Comparison of ENCODE assay signal across 17 cellular contexts in genomic region chr6:21752054-21752811, GRCh38.
DNase-seq lines count a peak whose midpoint lies in the region; ATAC-seq, FAIRE-seq and TF ChIP-seq lines count a peak whose summit lies in the region.
"Had no signal": no experiment of that assay in that cellular context is flagged by ENCODE, and none has a peak within 500 bp of the region (broad histone marks: within the 10 kb centered on the region; RNA-seq: fewer than 3 reads in every experiment).

No MANE protein-coding gene starts in this region.

- no peak overlapping the region for H3K27ac Mint-ChIP-seq in naive thymus-derived CD8-positive, alpha-beta T cell
- no peak overlapping the region for H3K27ac Mint-ChIP-seq in neural progenitor cell

- H3K36me3 ChIP-seq in HCT116 (ENCODE audit: control insufficient read depth in 1 of 2, insufficient read depth in 2 of 2, low read length in 2 of 2) (no peaks in the 10 kb centered on the region), neural progenitor cell (no peaks in the 10 kb centered on the region)
- H3K36me3 ChIP-seq: left lung, upper lobe of right lung had no signal

- H3K27ac ChIP-seq in HCT116 (ENCODE audit: low read depth, low read length) (no peak overlapping the region), VCaP (peak overlapping the region; percentile 25; the same call in 1 of the 2 replicates), neural progenitor cell (no peak overlapping the region)
- H3K27ac ChIP-seq: coronary artery, left lung, parathyroid adenoma, upper lobe of right lung had no signal

- intact Hi-C loops in HCT116 (cut with micrococcal nuclease), result no loop called here

- TF ChIP-seq CTCF in HCT116 (IDR thresholded peaks at IDR 0.05 in 2 of 3, conservative IDR thresholded peaks at IDR 0.05 in 1 of 3; ENCODE audit: borderline replicate concordance in 1 of 3, insufficient read depth in 1 of 3, low read depth in 2 of 3, low read length in 2 of 3) (no peak), VCaP (conservative IDR thresholded peaks at IDR 0.05) (no peak), neural progenitor cell (IDR thresholded peaks at IDR 0.05) (no peak)

- H3K9me3 ChIP-seq in HCT116 (ENCODE audit: control insufficient read depth in 1 of 2, insufficient read depth in 1 of 2, low read depth in 1 of 2, low read length in 2 of 2), result no peaks in the 10 kb centered on the region
- no peaks in the 10 kb centered on the region for H3K9me3 ChIP-seq in neural progenitor cell (ENCODE audit: low read depth)
- H3K9me3 ChIP-seq: left lung, upper lobe of right lung had no signal

- no peak overlapping the region for H3K9ac ChIP-seq in HCT116 (ENCODE audit: low read length)
- no peak overlapping the region for H3K9ac ChIP-seq in neural progenitor cell
- H3K9ac ChIP-seq: parathyroid adenoma had no signal

- peak; percentile 39 for DNase-seq in AG08395 (ENCODE audit: low spot score)
- no peak for DNase-seq in HCT116 (ENCODE audit: low read depth, low spot score)
- DNase-seq in iris pigment epithelial cell (ENCODE audit: low read depth), result peak; percentile 32
- DNase-seq in naive thymus-derived CD8-positive, alpha-beta T cell, result no peak
- DNase-seq in CD1c-positive myeloid dendritic cell (ENCODE audit: extremely low spot score), result no peak
- DNase-seq in GM19239 (ENCODE audit: insufficient read length, low spot score), result no peak
- no peak for DNase-seq in neural progenitor cell (ENCODE audit: low spot score)
- DNase-seq: left lung; NCI-H1694; NCI-H524; stimulated activated CD4-positive, alpha-beta T cell treated with anti-CD3 and anti-CD28 coated beads, Interleukin-12 subunit alpha, Interleukin-12 subunit beta, amount 100 ng/mL, for 4 hours; stimulated activated naive CD8-positive, alpha-beta T cell treated with anti-CD3 and anti-CD28 coated beads, Interleukin-15, Interleukin-2, amounts not matched to agents 100 U/mL and 50 U/mL, for 24 hours; upper lobe of right lung had no signal

- BruUV-seq in HCT116 (replicated peaks; lab: Mats Ljungman, UMichigan), result no TSS peak

- H3K4me1 ChIP-seq in HCT116 (ENCODE audit: control insufficient read depth in 1 of 2, insufficient read depth in 2 of 2, low read length in 2 of 2) (peaks cover 39 to 62% of the 10 kb centered on the region in 2 experiments), neural progenitor cell (peaks cover 58% of the 10 kb centered on the region)
- H3K4me1 ChIP-seq: parathyroid adenoma had no signal

- CTCF ChIA-PET in HCT116 (lab: Charles Lee), result no interaction called here

- no peaks in the 10 kb centered on the region for H3K4me1 Mint-ChIP-seq in naive thymus-derived CD8-positive, alpha-beta T cell
- H3K4me1 Mint-ChIP-seq in neural progenitor cell, result peaks cover 70% of the 10 kb centered on the region

- H3K4me3 ChIP-seq in HCT116 (replicated peaks in 1 of 2; ENCODE audit: low read depth in 1 of 2, low read length in 2 of 2) (no peak overlapping the region), neural progenitor cell (no peak overlapping the region)
- H3K4me3 ChIP-seq: coronary artery, left lung, upper lobe of right lung had no signal

- H3K9me2 ChIP-seq in HCT116 (ENCODE audit: insufficient read depth), result no peaks in the 10 kb centered on the region

- H2AFZ ChIP-seq in HCT116 (ENCODE audit: low read depth, low read length, poor library complexity, severe bottlenecking), result peak overlapping the region; percentile 94
- no peak overlapping the region for H2AFZ ChIP-seq in neural progenitor cell (replicated peaks)
- H2AFZ ChIP-seq: parathyroid adenoma had no signal

- POLR2A ChIA-PET in HCT116 (lab: Charles Lee), result interaction anchor here (2.5 kb wide), 1 partner anchor 159 kb away, joined by 8 read pairs; the partner anchor contains the start of gene SOX4
- POLR2A ChIA-PET in naive thymus-derived CD8-positive, alpha-beta T cell (lab: Charles Lee), result interaction anchor here (0.6 kb wide), 1 partner anchor 9 kb away, joined by 3 read pairs; no protein-coding TSS in a partner anchor

- peaks cover 33% of the 10 kb centered on the region for H3F3A ChIP-seq in neural progenitor cell (ENCODE audit: low read depth)

- RAD21 ChIA-PET in HCT116 (lab: Charles Lee; ENCODE audit: low non-redundant PET in 1 of 2, low total read pairs in 2 of 2, uncharacterized antibody in 2 of 2, unreplicated experiment in 2 of 2), result no interaction called here

- FAIRE-seq in GM19239 (lab: Jason Lieb, UNC), result no peak
- FAIRE-seq: GM18507 had no signal

- TF ChIP-seq RAD21 in HCT116 (IDR thresholded peaks at IDR 0.05; ENCODE audit: low read depth), result no peak

- TF ChIP-seq POLR2A in HCT116 (IDR thresholded peaks at IDR 0.05; ENCODE audit: borderline replicate concordance, extremely low read depth, insufficient read depth, insufficient read length), result no peak

- peaks cover 0 to 3% (median 0%) of the 10 kb centered on the region in 5 donors for H3K27me3 Mint-ChIP-seq in naive thymus-derived CD8-positive, alpha-beta T cell
- H3K27me3 Mint-ChIP-seq in neural progenitor cell (ENCODE audit: insufficient read depth, low read depth), result no peaks in the 10 kb centered on the region

- no peaks in the 10 kb centered on the region for H3K36me3 Mint-ChIP-seq in naive thymus-derived CD8-positive, alpha-beta T cell
- H3K36me3 Mint-ChIP-seq in neural progenitor cell, result peaks cover 24% of the 10 kb centered on the region

- H3K27me3 ChIP-seq in HCT116 (ENCODE audit: insufficient read depth, low read length) (no peaks in the 10 kb centered on the region), neural progenitor cell (no peaks in the 10 kb centered on the region)
- H3K27me3 ChIP-seq: left lung, upper lobe of right lung had no signal

- no peak overlapping the region for H3K4me3 Mint-ChIP-seq in naive thymus-derived CD8-positive, alpha-beta T cell
- H3K4me3 Mint-ChIP-seq in neural progenitor cell, result no peak overlapping the region

- H3K4me2 ChIP-seq in HCT116 (ENCODE audit: low read length) (peak overlapping the region; percentile 63), neural progenitor cell (no peak overlapping the region)

- H3K79me2 ChIP-seq in HCT116 (ENCODE audit: insufficient read depth, low read length) (no peaks in the 10 kb centered on the region), neural progenitor cell (ENCODE audit: low read depth) (peaks cover 100% of the 10 kb centered on the region)
- H3K79me2 ChIP-seq: parathyroid adenoma had no signal

- no peaks in the 10 kb centered on the region for H3K9me3 Mint-ChIP-seq in naive thymus-derived CD8-positive, alpha-beta T cell
- peaks cover 7% of the 10 kb centered on the region for H3K9me3 Mint-ChIP-seq in neural progenitor cell

- no peak; the same call in 1 of the 2 replicates for ATAC-seq in HCT116
- no peak for ATAC-seq in naive thymus-derived CD8-positive, alpha-beta T cell
- ATAC-seq: stimulated activated naive CD8-positive, alpha-beta T cell treated with anti-CD3 and anti-CD28 coated beads, Interleukin-15, Interleukin-2, amounts not matched to agents 100 U/mL and 50 U/mL, for 24 hours had no signal

- H4K20me1 ChIP-seq in HCT116 (ENCODE audit: insufficient read depth) (no peaks in the 10 kb centered on the region), neural progenitor cell (ENCODE audit: low read depth) (peaks cover 5% of the 10 kb centered on the region)

TF ChIP-seq in HCT116, 20 proteins besides CTCF, POLR2A, EP300 and RAD21:
- TF ChIP-seq JUND (IDR thresholded peaks at IDR 0.05) (peak; percentile 35; the same call in 1 of the 2 replicates), EZH2phosphoT487 (IDR thresholded peaks at IDR 0.05; ENCODE audit: borderline replicate concordance) (no peak), MAX (IDR thresholded peaks at IDR 0.05) (no peak), SRF (IDR thresholded peaks at IDR 0.05; ENCODE audit: low read depth) (no peak), FOSL1 (IDR thresholded peaks at IDR 0.05; ENCODE audit: low read depth) (peak; percentile 40; the same call in 1 of the 2 replicates), EGR1 (IDR thresholded peaks at IDR 0.05; ENCODE audit: low read depth) (no peak), ZFX (IDR thresholded peaks at IDR 0.05) (no peak), POLR2AphosphoS5 (IDR thresholded peaks at IDR 0.05; ENCODE audit: low read depth, low read length) (no peak), SP1 (IDR thresholded peaks at IDR 0.05; ENCODE audit: low read depth) (0 out of 2 replicates have a peak, but pooled peaks have one; percentile 26), YY1 (IDR thresholded peaks at IDR 0.05; ENCODE audit: extremely low read depth, insufficient replicate concordance, low read depth, low read length) (no peak)

Comparison
In these comparisons a context has a peak if more than half of its experiments do, and no peak if none do; other contexts are left out.
1. DNase-seq: peak in AG08395 (single experiment) and iris pigment epithelial cell (single experiment); none in HCT116 (single experiment), naive thymus-derived CD8-positive, alpha-beta T cell (0 of 10), CD1c-positive myeloid dendritic cell (single experiment), GM19239 (single experiment) and neural progenitor cell (single experiment).